8 cellular contexts compared by ENCODE assay signal in the genomic region with DNA sequence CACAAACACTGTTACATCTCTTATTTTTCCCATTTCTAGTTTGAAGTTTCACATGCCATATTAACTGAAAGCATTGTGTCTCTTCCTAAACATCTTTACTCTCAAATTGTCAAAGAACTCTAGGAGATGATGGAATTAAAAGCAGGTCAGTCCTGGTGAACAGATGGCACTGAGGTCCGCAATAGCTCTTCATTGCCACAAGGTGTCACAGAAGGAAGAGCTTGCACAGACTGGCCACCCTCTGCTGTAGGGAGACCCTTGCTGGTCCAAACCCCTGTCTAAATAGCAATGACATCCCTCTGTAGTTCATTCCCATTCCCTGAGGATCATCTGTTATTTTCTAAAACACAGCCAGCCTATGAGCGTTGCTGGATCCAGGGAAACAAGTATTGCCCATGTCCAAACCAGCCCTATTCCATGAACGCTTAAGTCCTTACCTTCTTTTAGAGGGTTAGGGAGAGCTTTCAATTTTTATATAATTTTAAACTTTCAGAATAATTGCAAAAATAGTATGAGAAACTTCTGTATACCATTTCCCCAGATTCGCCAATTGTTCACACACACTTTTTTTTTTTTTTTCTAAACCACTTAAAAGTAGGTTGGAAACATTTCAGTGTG. TPM values are rescaled to one million over a fixed set of nuclear protein-coding genes. Genes with fewer than 3 reads are reported as not detected.
DNase-seq lines count a peak whose midpoint lies in the region; FAIRE-seq and TF ChIP-seq lines count a peak whose summit lies in the region.

No MANE protein-coding gene starts in this region.

- no peak overlapping the region for H2BK120ac ChIP-seq in mesendoderm (ENCODE audit: low read depth, low read length)

- H3K4me1 Mint-ChIP-seq in astrocyte (ENCODE audit: low read depth, unreplicated experiment) = no peaks in the 10 kb centered on the region
- H3K4me1 Mint-ChIP-seq in immature natural killer cell = no peaks in the 10 kb centered on the region

- H3K79me2 ChIP-seq in astrocyte (ENCODE audit: insufficient read depth, low read length) = no peaks in the 10 kb centered on the region
- H3K79me2 ChIP-seq in mesendoderm (ENCODE audit: control insufficient read depth, insufficient read depth, low read length) = no peaks in the 10 kb centered on the region

- H3K79me1 ChIP-seq in mesendoderm (ENCODE audit: low read length) = no peaks in the 10 kb centered on the region

- H3K4me3 ChIP-seq in HFF-Myc (replicated peaks; ENCODE audit: low read depth, low read length) (no peak overlapping the region), astrocyte (ENCODE audit: insufficient read depth, low read depth, low read length) (no peak overlapping the region), mesendoderm (ENCODE audit: low read length) (no peak overlapping the region)

- H3K36me3 Mint-ChIP-seq in astrocyte (ENCODE audit: low read depth, unreplicated experiment) = no peaks in the 10 kb centered on the region
- H3K36me3 Mint-ChIP-seq in immature natural killer cell = no peaks in the 10 kb centered on the region

- no peak overlapping the region for H3K4ac ChIP-seq in mesendoderm (ENCODE audit: low read depth, low read length)

- H3K9me3 Mint-ChIP-seq in astrocyte (ENCODE audit: unreplicated experiment) = no peaks in the 10 kb centered on the region
- H3K9me3 Mint-ChIP-seq in immature natural killer cell = no peaks in the 10 kb centered on the region

- TF ChIP-seq CTCF in GM10248 (IDR thresholded peaks at IDR 0.05; ENCODE audit: control extremely low read depth, extremely low read depth, low read depth, missing control alignments) (peak; percentile 28), HFF-Myc (IDR thresholded peaks at IDR 0.05; ENCODE audit: low read depth, low read length, missing control alignments) (peak; percentile 55), astrocyte (IDR thresholded peaks at IDR 0.05; ENCODE audit: insufficient read depth, low read depth, low read length) (peak; percentile 65)

- H3K4me3 Mint-ChIP-seq in astrocyte (ENCODE audit: unreplicated experiment) = no peak overlapping the region
- no peak overlapping the region for H3K4me3 Mint-ChIP-seq in immature natural killer cell

- POLR2A ChIA-PET in GM10248 (lab: Yijun Ruan, JAX) = no interaction called here

- H3K9ac ChIP-seq in astrocyte (ENCODE audit: low read length) = no peak overlapping the region
- no peak overlapping the region for H3K9ac ChIP-seq in mesendoderm (ENCODE audit: low read length)

- H2AFZ ChIP-seq in astrocyte (ENCODE audit: low read depth, low read length) = no peak overlapping the region

- no peak overlapping the region for H3K23ac ChIP-seq in mesendoderm (ENCODE audit: low read length)

- no peak overlapping the region for H3K4me2 ChIP-seq in astrocyte (ENCODE audit: low read length)
- H3K4me2 ChIP-seq in mesendoderm (ENCODE audit: low read length) = no peak overlapping the region

- H3K36me3 ChIP-seq in astrocyte (ENCODE audit: insufficient read depth, low read length) = no peaks in the 10 kb centered on the region
- no peaks in the 10 kb centered on the region for H3K36me3 ChIP-seq in mesendoderm (ENCODE audit: control insufficient read depth, insufficient read depth, low read length)

- H3K56ac ChIP-seq in mesendoderm (ENCODE audit: low read length) = no peak overlapping the region

- H3K9me3 ChIP-seq in astrocyte (ENCODE audit: insufficient read depth, low read depth, low read length) = no peaks in the 10 kb centered on the region

- no peak overlapping the region for H4K5ac ChIP-seq in mesendoderm (ENCODE audit: low read length)

- DNase-seq in A172 (ENCODE audit: low spot score) = peak; percentile 24
- peak; percentile 21 for DNase-seq in GM10248 (ENCODE audit: extremely low spot score)
- DNase-seq in HFF-Myc (ENCODE audit: extremely low read depth, low read depth) = no peak
- peak; percentile 0 for DNase-seq in NCI-H1092 (lab: John Stamatoyannopoulos, UW)
- DNase-seq in astrocyte (ENCODE audit: low read depth) = peak; percentile 25
- DNase-seq in mesendoderm = peak; percentile 85
- DNase-seq in anterior cingulate cortex (lab: John Stamatoyannopoulos, UW) = no peak
- no peak for DNase-seq in immature natural killer cell

- no peak overlapping the region for H2BK15ac ChIP-seq in mesendoderm (replicated peaks; ENCODE audit: low read depth)

- no peak for FAIRE-seq in astrocyte (lab: Jason Lieb, UNC)

- H3K18ac ChIP-seq in mesendoderm (ENCODE audit: low read length) = no peak overlapping the region

- H3K27ac Mint-ChIP-seq in astrocyte (ENCODE audit: unreplicated experiment) (no peak overlapping the region), immature natural killer cell (no peak overlapping the region)

- CTCF ChIA-PET in GM10248 (lab: Yijun Ruan, JAX) = interaction anchor here (0.9 to 2.6 kb wide), 12 partner anchors 8 to 1915 kb away, joined by 3 to 18 read pairs (median 4); a partner anchor contains a TSS

- H3K27ac ChIP-seq in astrocyte (ENCODE audit: low read depth, low read length) (no peak overlapping the region), mesendoderm (ENCODE audit: low read depth, low read length) (no peak overlapping the region)

- no CpG with 5 or more reads among the region's 4 CpGs for WGBS in mesendoderm (ENCODE audit: extremely low coverage, insufficient coverage, low lambda C conversion rate)

- no peak overlapping the region for H2AK5ac ChIP-seq in mesendoderm (ENCODE audit: low read length)

- H2BK5ac ChIP-seq in mesendoderm (ENCODE audit: low read length) = no peak overlapping the region

- no peaks in the 10 kb centered on the region for H4K20me1 ChIP-seq in astrocyte (ENCODE audit: insufficient read depth, low read length)

- H3K27me3 ChIP-seq in astrocyte (ENCODE audit: insufficient read depth, low read length) (no peaks in the 10 kb centered on the region), mesendoderm (ENCODE audit: insufficient read depth, low read length, poor library complexity) (no peaks in the 10 kb centered on the region)

- no peaks in the 10 kb centered on the region for H3K27me3 Mint-ChIP-seq in astrocyte (ENCODE audit: low read depth, unreplicated experiment)
- peaks cover 0 to 5% (median 0%) of the 10 kb centered on the region in 3 donors for H3K27me3 Mint-ChIP-seq in immature natural killer cell (ENCODE audit: low read depth in 3 of 3)

- H3K4me1 ChIP-seq in astrocyte (ENCODE audit: insufficient read depth, low read length) = peaks cover 4% of the 10 kb centered on the region
- no peaks in the 10 kb centered on the region for H3K4me1 ChIP-seq in mesendoderm (ENCODE audit: control insufficient read depth, low read depth, low read length)

- H4K8ac ChIP-seq in mesendoderm (ENCODE audit: low read depth, low read length) = no peak overlapping the region

RNA-seq across cellular contexts. Expression of a gene that starts 10.1 kb away (rescaled TPM):
- total RNA-seq in A172 (2014; rRNA removed; shearing (Covaris generic)) = 98.6 and 118 TPM in 2 replicates
- total RNA-seq in astrocyte = 173 and 179 TPM in 2 replicates
- 235 TPM for polyA plus RNA-seq in mesendoderm (2013, experiment 1 of 2)
- polyA plus RNA-seq in mesendoderm (2013, experiment 2 of 2) = 256 TPM
- polyA plus RNA-seq in immature natural killer cell = 100 to 1,000 TPM in 1 of 3 donors, 10 to 100 TPM in 2; 61.2 to 103 (median 90.3) TPM

Comparison
In these comparisons a context has a peak if more than half of its experiments do, and no peak if none do; other contexts are left out.
1. DNase-seq: peak in A172 (single experiment), GM10248 (single experiment), NCI-H1092 (single experiment), astrocyte (single experiment) and mesendoderm (single experiment); none in HFF-Myc (single experiment), anterior cingulate cortex (0 of 58) and immature natural killer cell (0 of 3).
2. Peak in every context shown above with its lines, with median percentiles within 50 percentile points of each other: CTCF ChIP-seq.